Comparison of ENCODE assay signal across 8 cellular contexts in the genomic region with DNA sequence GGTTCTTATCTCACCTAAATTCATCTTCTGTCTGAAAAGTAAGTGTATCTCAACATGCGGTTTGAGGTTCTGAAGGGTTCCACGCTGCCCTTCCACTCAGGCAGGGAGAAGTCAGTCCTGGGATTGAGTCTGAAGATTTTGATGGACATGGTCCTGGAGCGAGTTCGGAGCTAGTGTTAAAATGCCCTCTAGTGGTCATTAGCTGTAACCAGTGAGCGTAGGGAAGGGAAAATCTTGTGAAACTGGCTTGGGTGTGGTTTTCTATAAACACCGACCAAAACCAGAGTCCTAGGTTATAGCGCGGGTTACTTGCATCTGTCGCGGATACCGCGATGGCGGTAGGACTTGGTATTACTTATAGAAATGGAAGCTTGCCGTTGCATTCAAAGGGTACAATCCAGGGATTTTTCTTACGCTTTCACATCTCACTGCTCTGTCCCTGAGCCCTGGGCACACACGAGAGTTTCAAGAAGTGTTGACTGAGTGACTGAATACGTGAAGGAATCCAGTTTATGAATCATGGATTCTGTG.
DNase-seq lines count a peak whose midpoint lies in the region; ATAC-seq and TF ChIP-seq lines count a peak whose summit lies in the region.

No MANE protein-coding gene starts in this region.

- H3K4me1 ChIP-seq in thoracic aorta (ENCODE audit: control insufficient read depth in 1 of 2, low read depth in 2 of 2), result peaks cover 0 to 5% of the 10 kb centered on the region in 2 donors

- in situ Hi-C loops in brain microvascular endothelial cell (cut with HindIII; ENCODE audit: low pct_ligation_motif_present, low sequenced_read_pairs), result no loop called here

- no peaks in the 10 kb centered on the region for H3K9me3 Mint-ChIP-seq in activated T-helper 2 cell treated with anti-CD3 and anti-CD28 coated beads, Interferon-gamma antibody, Interleukin-2, Interleukin-4, amounts not matched to agents 10 μg/mL and 5 μg/mL and 100 μg/mL, durations not matched to agents 14 hours and 24 hours and 36 hours

- ATAC-seq in GM19455 (IDR thresholded peaks at IDR 0.05; ENCODE audit: unreplicated experiment), result peak; percentile 92
- peak; percentile 92 for ATAC-seq in HG03432 (IDR thresholded peaks at IDR 0.05; ENCODE audit: unreplicated experiment)
- peak; percentile 54 for ATAC-seq in thoracic aorta (ENCODE audit: insufficient number of reproducible peaks, low FRiP score, low read depth)

- H3K27me3 Mint-ChIP-seq in activated T-helper 2 cell treated with anti-CD3 and anti-CD28 coated beads, Interferon-gamma antibody, Interleukin-2, Interleukin-4, amounts not matched to agents 10 μg/mL and 5 μg/mL and 100 μg/mL, durations not matched to agents 14 hours and 24 hours and 36 hours (ENCODE audit: low read depth), result peaks cover 15% of the 10 kb centered on the region

- H3K36me3 Mint-ChIP-seq in activated T-helper 2 cell treated with anti-CD3 and anti-CD28 coated beads, Interferon-gamma antibody, Interleukin-2, Interleukin-4, amounts not matched to agents 10 μg/mL and 5 μg/mL and 100 μg/mL, durations not matched to agents 14 hours and 24 hours and 36 hours (ENCODE audit: low read depth), result no peaks in the 10 kb centered on the region

- peak; percentile 6 for DNase-seq in DMS79 treated with DMSO at 0.1 percent for 48 hours (lab: John Stamatoyannopoulos, UW)
- DNase-seq in NCI-H510A (lab: John Stamatoyannopoulos, UW), result peak; percentile 16
- peak; percentile 43 for DNase-seq in brain microvascular endothelial cell
- DNase-seq in iris pigment epithelial cell (ENCODE audit: low read depth), result peak; percentile 48
- DNase-seq in thoracic aorta (ENCODE audit: low spot score), result no peak
- no peak for DNase-seq in activated T-helper 2 cell treated with anti-CD3 and anti-CD28 coated beads, Interferon-gamma antibody, Interleukin-2, Interleukin-4, amounts not matched to agents 10 μg/mL and 5 μg/mL and 100 μg/mL, durations not matched to agents 14 hours and 24 hours and 36 hours (ENCODE audit: low spot score)

- TF ChIP-seq CTCF in brain microvascular endothelial cell (IDR thresholded peaks at IDR 0.05; ENCODE audit: low read depth, low read length, missing control alignments), result peak; percentile 76
- peak; percentile 73 for TF ChIP-seq CTCF in thoracic aorta (IDR thresholded peaks at IDR 0.05)

- intact Hi-C loops in activated T-helper 2 cell treated with anti-CD3 and anti-CD28 coated beads, Interferon-gamma antibody, Interleukin-2, Interleukin-4, amounts not matched to agents 10 μg/mL and 5 μg/mL and 100 μg/mL, durations not matched to agents 14 hours and 24 hours and 36 hours (cut with micrococcal nuclease), result no loop called here

- H3K27me3 ChIP-seq in brain microvascular endothelial cell (replicated peaks) (no peaks in the 10 kb centered on the region), thoracic aorta (replicated peaks; ENCODE audit: insufficient read depth) (no peaks in the 10 kb centered on the region)

- H3K27ac ChIP-seq in brain microvascular endothelial cell, result no peak overlapping the region
- H3K27ac ChIP-seq in thoracic aorta, result no peak overlapping the region

- no peaks in the 10 kb centered on the region for H3K36me3 ChIP-seq in brain microvascular endothelial cell (replicated peaks)
- H3K36me3 ChIP-seq in thoracic aorta, result no peaks in the 10 kb centered on the region

- H3K4me3 Mint-ChIP-seq in activated T-helper 2 cell treated with anti-CD3 and anti-CD28 coated beads, Interferon-gamma antibody, Interleukin-2, Interleukin-4, amounts not matched to agents 10 μg/mL and 5 μg/mL and 100 μg/mL, durations not matched to agents 14 hours and 24 hours and 36 hours (ENCODE audit: low read depth), result no peak overlapping the region

- no peaks in the 10 kb centered on the region for H3K9me3 ChIP-seq in thoracic aorta

- H3K4me3 ChIP-seq in brain microvascular endothelial cell (ENCODE audit: low read depth, low read length) (no peak overlapping the region), thoracic aorta (peak overlapping the region; percentile 63)

- peaks cover 3% of the 10 kb centered on the region for H3K4me1 Mint-ChIP-seq in activated T-helper 2 cell treated with anti-CD3 and anti-CD28 coated beads, Interferon-gamma antibody, Interleukin-2, Interleukin-4, amounts not matched to agents 10 μg/mL and 5 μg/mL and 100 μg/mL, durations not matched to agents 14 hours and 24 hours and 36 hours (ENCODE audit: low read depth)

- H3K27ac Mint-ChIP-seq in activated T-helper 2 cell treated with anti-CD3 and anti-CD28 coated beads, Interferon-gamma antibody, Interleukin-2, Interleukin-4, amounts not matched to agents 10 μg/mL and 5 μg/mL and 100 μg/mL, durations not matched to agents 14 hours and 24 hours and 36 hours, result no peak overlapping the region

Comparison
In these comparisons a context has a peak if more than half of its experiments do, and no peak if none do; other contexts are left out.
1. DNase-seq: peak in DMS79 treated with DMSO at 0.1 percent for 48 hours (single experiment), NCI-H510A (single experiment), brain microvascular endothelial cell (single experiment) and iris pigment epithelial cell (single experiment); none in thoracic aorta (single experiment) and activated T-helper 2 cell treated with anti-CD3 and anti-CD28 coated beads, Interferon-gamma antibody, Interleukin-2, Interleukin-4, amounts not matched to agents 10 μg/mL and 5 μg/mL and 100 μg/mL, durations not matched to agents 14 hours and 24 hours and 36 hours (single experiment).
2. Peak in every context shown above with its lines, with median percentiles within 50 percentile points of each other: ATAC-seq.